In the genomic region with DNA sequence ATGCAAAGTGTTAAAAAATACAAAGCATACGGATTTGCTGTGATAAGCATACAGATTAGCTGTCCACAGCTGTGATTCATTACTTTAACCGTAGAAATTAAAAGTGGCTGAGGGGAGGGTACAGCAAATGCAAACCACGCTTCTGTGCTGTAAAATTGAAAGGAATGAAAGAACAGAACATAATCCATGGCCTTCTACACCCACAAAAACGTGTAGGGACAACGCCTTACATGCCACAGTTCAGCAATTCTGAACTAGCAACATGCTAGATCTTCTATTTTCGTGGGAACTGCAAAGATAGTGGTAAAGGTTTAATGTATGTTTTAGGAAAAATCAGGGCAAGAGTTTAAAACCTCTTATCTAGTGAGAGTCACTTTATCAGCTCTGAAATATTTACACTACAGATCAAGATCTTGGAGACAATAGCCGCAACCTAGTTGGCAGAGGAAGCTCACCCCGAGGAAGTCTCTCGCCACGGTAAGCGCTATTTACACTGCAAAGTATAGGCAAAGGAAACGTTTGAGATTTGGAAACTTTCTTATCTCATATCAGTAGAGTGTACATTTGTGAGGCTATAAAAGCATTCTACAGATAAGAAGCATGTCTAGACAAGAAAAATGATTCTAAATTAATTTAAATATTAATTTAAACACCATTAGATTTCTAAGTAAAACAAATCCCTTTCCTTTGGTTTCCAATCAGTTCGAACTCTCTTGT, we compare ENCODE assay signal across 13 cellular contexts.
DNase-seq lines count a peak whose midpoint lies in the region; ATAC-seq and TF ChIP-seq lines count a peak whose summit lies in the region.
"Had no signal": no experiment of that assay in that cellular context is flagged by ENCODE, and none has a peak within 500 bp of the region (broad histone marks: within the 10 kb centered on the region; RNA-seq: fewer than 3 reads in every experiment).

No MANE protein-coding gene starts in this region.

- CTCF ChIA-PET in GM10248 (lab: Yijun Ruan, JAX): no interaction called here

- ATAC-seq in SK-N-SH treated with all-trans-retinoic acid at 6 μM for 48 hours (peak; percentile 25), HG03175 (IDR thresholded peaks at IDR 0.05; ENCODE audit: unreplicated experiment) (no peak)
- ATAC-seq: heart left ventricle had no signal

- peaks cover 0 to under 1% of the 10 kb centered on the region in 2 donors for H3K36me3 ChIP-seq in esophagus (ENCODE audit: control insufficient read depth in 2 of 2, insufficient read depth in 2 of 2, low read length in 1 of 2)

- TF ChIP-seq CTCF in retinal pigment epithelial cell (conservative IDR thresholded peaks at IDR 0.05; ENCODE audit: low read depth, low read length) (no peak), GM10248 (IDR thresholded peaks at IDR 0.05; ENCODE audit: control extremely low read depth, extremely low read depth, low read depth, missing control alignments) (no peak)

- H3K4me3 ChIP-seq in esophagus (ENCODE audit: low read depth in 1 of 2, low read length in 2 of 2) (peak overlapping the region in 1 of 2 donors; percentile 8), retinal pigment epithelial cell (ENCODE audit: low read length) (no peak overlapping the region)
- H3K4me3 ChIP-seq: coronary artery, heart left ventricle, sigmoid colon had no signal

- peak overlapping the region; percentile 37 to 60 for H3K27ac ChIP-seq in esophagus (ENCODE audit: low read depth in 2 of 2, low read length in 1 of 2)
- H3K27ac ChIP-seq: coronary artery, heart left ventricle, sigmoid colon had no signal

- DNase-seq in HT-29 (ENCODE audit: low spot score) (peak; percentile 38), retinal pigment epithelial cell (ENCODE audit: low read depth) (peak; percentile 46), GM10248 (ENCODE audit: extremely low spot score) (no peak), NCI-H2081 (lab: John Stamatoyannopoulos, UW) (no peak)
- DNase-seq: activated B cell treated with CpG ODN at 0.5 μM for 24 hours, DMS79 treated with DMSO at 0.1 percent for 48 hours, heart left ventricle, NCI-H2029, sigmoid colon had no signal

- no peaks in the 10 kb centered on the region for H3K27me3 ChIP-seq in esophagus (ENCODE audit: control insufficient read depth in 1 of 2, insufficient read depth in 2 of 2, low read length in 2 of 2)
- H3K27me3 ChIP-seq: heart left ventricle, sigmoid colon had no signal

- no peaks in the 10 kb centered on the region for H3K9me3 ChIP-seq in esophagus (ENCODE audit: control insufficient read depth in 2 of 2, insufficient read depth in 1 of 2, low read depth in 1 of 2, low read length in 1 of 2)
- H3K9me3 ChIP-seq: heart left ventricle, sigmoid colon had no signal

- POLR2A ChIA-PET in GM10248 (lab: Yijun Ruan, JAX): no interaction called here

- H3K4me1 ChIP-seq in esophagus (ENCODE audit: control insufficient read depth in 2 of 2, insufficient read depth in 2 of 2, low read length in 1 of 2): no peaks in the 10 kb centered on the region

- 32 to 37% methylated on average over 13 of the region's 13 CpGs for WGBS in esophagus, 2 donors

TF ChIP-seq in SK-N-SH treated with all-trans-retinoic acid at 6 μM for 48 hours, 23 proteins besides CTCF, POLR2A, EP300 and RAD21:
- TF ChIP-seq ESRRG (CRISPR knock-in tag; IDR thresholded peaks at IDR 0.05) (no peak), RARB (CRISPR knock-in tag; IDR thresholded peaks at IDR 0.05) (no peak), OSR1 (CRISPR knock-in tag; IDR thresholded peaks at IDR 0.05) (no peak), BACH2 (CRISPR knock-in tag; IDR thresholded peaks at IDR 0.05; ENCODE audit: borderline replicate concordance) (no peak), POU6F1 (CRISPR knock-in tag; IDR thresholded peaks at IDR 0.05; ENCODE audit: borderline replicate concordance, low read depth) (no peak), ISL1 (CRISPR knock-in tag; IDR thresholded peaks at IDR 0.05) (peak; percentile 81), TOX (CRISPR knock-in tag; IDR thresholded peaks at IDR 0.05; ENCODE audit: borderline replicate concordance) (no peak), ZNF8 (CRISPR knock-in tag; IDR thresholded peaks at IDR 0.05) (no peak), PATZ1 (CRISPR knock-in tag; IDR thresholded peaks at IDR 0.05; ENCODE audit: borderline replicate concordance) (no peak), TSHZ2 (CRISPR knock-in tag; IDR thresholded peaks at IDR 0.05) (0 out of 2 replicates have a peak, but pooled peaks have one; percentile 36), ZNF70 (CRISPR knock-in tag; IDR thresholded peaks at IDR 0.05) (no peak), SNAI2 (CRISPR knock-in tag; IDR thresholded peaks at IDR 0.05) (no peak), TCF4 (CRISPR knock-in tag; IDR thresholded peaks at IDR 0.05; ENCODE audit: borderline replicate concordance) (peak; percentile 54; the same call in 1 of the 2 replicates), ZC3H10 (CRISPR knock-in tag; IDR thresholded peaks at IDR 0.05) (no peak), ZNF565 (CRISPR knock-in tag; conservative IDR thresholded peaks at IDR 0.05; ENCODE audit: low read depth) (no peak), ZFP30 (CRISPR knock-in tag; IDR thresholded peaks at IDR 0.05) (no peak), ARNTL (CRISPR knock-in tag; IDR thresholded peaks at IDR 0.05; ENCODE audit: borderline replicate concordance, low read depth) (no peak)
- TF ChIP-seq, protein P1, sequence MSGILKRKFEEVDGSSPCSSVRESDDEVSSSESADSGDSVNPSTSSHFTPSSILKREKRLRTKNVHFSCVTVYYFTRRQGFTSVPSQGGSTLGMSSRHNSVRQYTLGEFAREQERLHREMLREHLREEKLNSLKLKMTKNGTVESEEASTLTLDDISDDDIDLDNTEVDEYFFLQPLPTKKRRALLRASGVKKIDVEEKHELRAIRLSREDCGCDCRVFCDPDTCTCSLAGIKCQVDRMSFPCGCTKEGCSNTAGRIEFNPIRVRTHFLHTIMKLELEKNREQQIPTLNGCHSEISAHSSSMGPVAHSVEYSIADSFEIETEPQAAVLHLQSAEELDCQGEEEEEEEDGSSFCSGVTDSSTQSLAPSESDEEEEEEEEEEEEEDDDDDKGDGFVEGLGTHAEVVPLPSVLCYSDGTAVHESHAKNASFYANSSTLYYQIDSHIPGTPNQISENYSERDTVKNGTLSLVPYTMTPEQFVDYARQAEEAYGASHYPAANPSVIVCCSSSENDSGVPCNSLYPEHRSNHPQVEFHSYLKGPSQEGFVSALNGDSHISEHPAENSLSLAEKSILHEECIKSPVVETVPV (CRISPR knock-in tag; IDR thresholded peaks at IDR 0.05): 0 out of 2 replicates have a peak, but pooled peaks have one; percentile 24

Comparison
In these comparisons a context has a peak if more than half of its experiments do, and no peak if none do; other contexts are left out.
1. DNase-seq: peak in HT-29 (single experiment) and retinal pigment epithelial cell (single experiment); none in GM10248 (single experiment) and NCI-H2081 (0 of 2).